ENCODE assay signal across 1 cellular context in genomic region chr9:137251194-137251461, GRCh38.
A peak's percentile ranks its signal among the peaks of the same experiment; 100 is the strongest.
TF ChIP-seq lines count a peak whose summit lies in the region.

Gene STPG3 (plus strand): TSS chr9:137251286. CDS start chr9:137251287, 1 bp downstream.

TF ChIP-seq in HepG2, 621 proteins besides CTCF, POLR2A, EP300 and RAD21:
- no peak for TF ChIP-seq ZKSCAN1 (IDR thresholded peaks at IDR 0.05; ENCODE audit: low read length)
- TF ChIP-seq EED (CRISPR knock-in tag; IDR thresholded peaks at IDR 0.05) = 0 out of 2 replicates have a peak, but pooled peaks have one; percentile 1
